ENCODE assay signal across 1 cellular context in genomic region chr15:50865515-50866370, GRCh38.
A peak's percentile ranks its signal among the peaks of the same experiment; 100 is the strongest.
TF ChIP-seq lines count a peak whose summit lies in the region.

No MANE protein-coding gene starts in this region.

TF ChIP-seq in HEK293, 187 proteins besides CTCF, POLR2A, EP300 and RAD21 (continued from another document):
- TF ChIP-seq ZNF362 (tag by site-specific recombination; IDR thresholded peaks at IDR 0.05) (no peak), WT1 (tag by site-specific recombination; IDR thresholded peaks at IDR 0.05) (no peak), ZBTB21 (tag by site-specific recombination; IDR thresholded peaks at IDR 0.05) (no peak), ZBTB6 (tag by site-specific recombination; IDR thresholded peaks at IDR 0.05) (no peak), SCRT1 (tag by site-specific recombination; IDR thresholded peaks at IDR 0.05; ENCODE audit: borderline replicate concordance) (peak; percentile 54; the same call in 1 of the 2 replicates), ZNF529 (tag by site-specific recombination; IDR thresholded peaks at IDR 0.05; ENCODE audit: insufficient replicate concordance) (no peak), ZNF175 (tag by site-specific recombination; IDR thresholded peaks at IDR 0.05) (no peak), ZNF747 (tag by site-specific recombination; IDR thresholded peaks at IDR 0.05) (no peak), FEZF1 (tag by site-specific recombination; IDR thresholded peaks at IDR 0.05) (peak; percentile 69), ZNF645 (tag by site-specific recombination; IDR thresholded peaks at IDR 0.05) (no peak), REST (tag by site-specific recombination; IDR thresholded peaks at IDR 0.05) (no peak), ZNF223 (tag by site-specific recombination; IDR thresholded peaks at IDR 0.05) (no peak), ZNF350 (tag by site-specific recombination; IDR thresholded peaks at IDR 0.05) (no peak), HOXA7 (CRISPR knock-in tag; IDR thresholded peaks at IDR 0.05; ENCODE audit: borderline replicate concordance) (no peak)
